Comparison of ENCODE assay signal across 1 cellular context in the genomic region with DNA sequence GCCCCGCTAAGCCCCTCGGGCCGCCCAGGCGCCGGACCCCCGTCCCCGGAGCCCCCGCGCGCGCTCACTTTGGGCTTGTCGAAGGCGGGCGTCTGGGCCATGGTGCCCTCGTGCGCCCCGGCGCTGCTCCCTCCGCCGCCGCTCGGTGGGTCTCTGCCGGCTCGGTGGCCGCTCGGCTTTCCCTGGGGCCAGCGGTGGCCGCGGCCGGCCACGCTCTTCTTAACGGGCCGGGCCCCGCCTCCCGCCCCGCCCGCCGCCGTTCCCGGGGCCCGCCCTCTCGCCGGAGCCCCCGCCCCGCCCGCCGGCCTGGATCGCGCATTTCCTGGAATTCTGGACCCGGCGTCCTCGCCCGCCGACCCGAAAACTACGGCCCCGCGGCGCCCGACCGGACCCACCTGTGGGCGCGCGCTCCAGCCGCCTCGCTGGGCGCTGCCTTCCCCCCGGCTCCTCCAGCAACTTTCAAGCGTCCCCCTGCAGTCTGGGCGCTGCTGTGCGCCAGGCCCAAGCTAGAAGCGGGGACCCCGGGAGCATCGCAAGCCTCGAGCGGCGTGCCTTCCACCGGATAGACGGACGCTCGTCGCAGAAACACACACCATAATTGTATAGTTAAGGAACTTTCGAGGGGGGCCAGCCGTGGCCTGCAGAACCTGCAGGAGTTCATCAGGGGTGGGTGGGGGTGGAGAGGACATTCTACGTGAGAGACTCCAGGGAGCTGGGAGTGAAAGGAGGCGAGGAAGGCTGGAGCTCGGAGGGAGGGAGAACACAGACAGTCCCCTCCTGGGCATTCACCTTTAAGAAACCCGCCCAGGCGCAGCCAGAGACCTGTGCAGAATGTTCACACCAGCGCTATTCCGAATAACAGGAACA.
A peak's percentile ranks its signal among the peaks of the same experiment; 100 is the strongest.
TF ChIP-seq lines count a peak whose summit lies in the region.

Gene ADA (minus strand): TSS at position 193 of the 867 bp plus-strand sequence. CDS start 92 bp downstream, at position 101.

TF ChIP-seq in HepG2, 621 proteins besides CTCF, POLR2A, EP300 and RAD21 (continued from another document and continues in another):
- TF ChIP-seq TBL1XR1 (IDR thresholded peaks at IDR 0.05; ENCODE audit: borderline replicate concordance, low read length, partially characterized antibody) (no peak), ZNF275 (CRISPR knock-in tag; IDR thresholded peaks at IDR 0.05; ENCODE audit: borderline replicate concordance) (no peak), PCBP2 (optimal IDR thresholded peaks at IDR 0.05; ENCODE audit: low read depth, low read length, poor library complexity, severe bottlenecking) (no peak), ZFP1 (CRISPR knock-in tag; IDR thresholded peaks at IDR 0.05) (no peak), ZBTB21 (CRISPR knock-in tag; IDR thresholded peaks at IDR 0.05) (no peak), ZNF773 (CRISPR knock-in tag; IDR thresholded peaks at IDR 0.05; ENCODE audit: borderline replicate concordance) (no peak), ZNF367 (CRISPR knock-in tag; IDR thresholded peaks at IDR 0.05; ENCODE audit: borderline replicate concordance) (no peak), MZF1 (CRISPR knock-in tag; IDR thresholded peaks at IDR 0.05; ENCODE audit: borderline replicate concordance) (no peak), ZSCAN30 (CRISPR knock-in tag; IDR thresholded peaks at IDR 0.05) (no peak; the same call in 1 of the 2 replicates), ZSCAN12 (CRISPR knock-in tag; IDR thresholded peaks at IDR 0.05) (no peak), NFIB (CRISPR knock-in tag; IDR thresholded peaks at IDR 0.05; ENCODE audit: borderline replicate concordance) (no peak), KLF12 (CRISPR knock-in tag; IDR thresholded peaks at IDR 0.05; ENCODE audit: borderline replicate concordance) (no peak), HDAC6 (IDR thresholded peaks at IDR 0.05; ENCODE audit: low read depth, low read length) (no peak), KLF15 (CRISPR knock-in tag; IDR thresholded peaks at IDR 0.05; ENCODE audit: borderline replicate concordance) (no peak), ZNF598 (CRISPR knock-in tag; IDR thresholded peaks at IDR 0.05; ENCODE audit: borderline replicate concordance) (peak; percentile 76; the same call in 1 of the 2 replicates), ZNF333 (CRISPR knock-in tag; IDR thresholded peaks at IDR 0.05; ENCODE audit: borderline replicate concordance) (0 out of 2 replicates have a peak, but pooled peaks have one; percentile 3), ETS1 (CRISPR knock-in tag; IDR thresholded peaks at IDR 0.05) (0 out of 2 replicates have a peak, but pooled peaks have one; percentile 58), ZKSCAN8 (CRISPR knock-in tag; IDR thresholded peaks at IDR 0.05; ENCODE audit: borderline replicate concordance) (no peak), SOX13 (IDR thresholded peaks at IDR 0.05) (no peak), SOX13 (CRISPR knock-in tag; conservative IDR thresholded peaks at IDR 0.05 in 1 of 2, IDR thresholded peaks at IDR 0.05 in 1 of 2) (no peak; a peak in 1 of 4 replicates), TRIM24 (CRISPR knock-in tag; IDR thresholded peaks at IDR 0.05) (no peak), SP4 (CRISPR knock-in tag; IDR thresholded peaks at IDR 0.05) (no peak; the same call in none of the 2 replicates), ZNF430 (CRISPR knock-in tag; IDR thresholded peaks at IDR 0.05) (0 out of 2 replicates have a peak, but pooled peaks have one; percentile 69), FOXK2 (IDR thresholded peaks at IDR 0.05) (no peak), ADNP (CRISPR knock-in tag; IDR thresholded peaks at IDR 0.05) (no peak), PHB2 (IDR thresholded peaks at IDR 0.05; ENCODE audit: partially characterized antibody) (no peak), ARNT (IDR thresholded peaks at IDR 0.05) (no peak), ZNF224 (CRISPR knock-in tag; IDR thresholded peaks at IDR 0.05) (no peak), ASH2L (IDR thresholded peaks at IDR 0.05; ENCODE audit: insufficient read length, low read depth, low read length) (peak; percentile 78), ZNF83 (CRISPR knock-in tag; IDR thresholded peaks at IDR 0.05; ENCODE audit: borderline replicate concordance) (no peak), ZNF570 (CRISPR knock-in tag; IDR thresholded peaks at IDR 0.05; ENCODE audit: borderline replicate concordance) (no peak), AKAP8 (CRISPR knock-in tag; IDR thresholded peaks at IDR 0.05) (no peak), HMGXB4 (CRISPR knock-in tag; IDR thresholded peaks at IDR 0.05; ENCODE audit: borderline replicate concordance in 1 of 2, low read depth in 1 of 2) (peak; percentile 19 to 73; a peak in 1 of 4 replicates), ZNF687 (CRISPR knock-in tag; IDR thresholded peaks at IDR 0.05) (peak; percentile 84), MATR3 (CRISPR knock-in tag; IDR thresholded peaks at IDR 0.05) (no peak; the same call in 1 of the 2 replicates), BCLAF1 (IDR thresholded peaks at IDR 0.05) (no peak), ZNF747 (CRISPR knock-in tag; IDR thresholded peaks at IDR 0.05; ENCODE audit: borderline replicate concordance) (no peak), TOPORS (CRISPR knock-in tag; IDR thresholded peaks at IDR 0.05) (no peak; the same call in 1 of the 2 replicates), ZNF879 (CRISPR knock-in tag; IDR thresholded peaks at IDR 0.05) (0 out of 2 replicates have a peak, but pooled peaks have one; percentile 33)
- TF ChIP-seq, protein P1, sequence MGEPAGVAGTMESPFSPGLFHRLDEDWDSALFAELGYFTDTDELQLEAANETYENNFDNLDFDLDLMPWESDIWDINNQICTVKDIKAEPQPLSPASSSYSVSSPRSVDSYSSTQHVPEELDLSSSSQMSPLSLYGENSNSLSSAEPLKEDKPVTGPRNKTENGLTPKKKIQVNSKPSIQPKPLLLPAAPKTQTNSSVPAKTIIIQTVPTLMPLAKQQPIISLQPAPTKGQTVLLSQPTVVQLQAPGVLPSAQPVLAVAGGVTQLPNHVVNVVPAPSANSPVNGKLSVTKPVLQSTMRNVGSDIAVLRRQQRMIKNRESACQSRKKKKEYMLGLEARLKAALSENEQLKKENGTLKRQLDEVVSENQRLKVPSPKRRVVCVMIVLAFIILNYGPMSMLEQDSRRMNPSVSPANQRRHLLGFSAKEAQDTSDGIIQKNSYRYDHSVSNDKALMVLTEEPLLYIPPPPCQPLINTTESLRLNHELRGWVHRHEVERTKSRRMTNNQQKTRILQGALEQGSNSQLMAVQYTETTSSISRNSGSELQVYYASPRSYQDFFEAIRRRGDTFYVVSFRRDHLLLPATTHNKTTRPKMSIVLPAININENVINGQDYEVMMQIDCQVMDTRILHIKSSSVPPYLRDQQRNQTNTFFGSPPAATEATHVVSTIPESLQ (CRISPR knock-in tag; conservative IDR thresholded peaks at IDR 0.05): no peak
- TF ChIP-seq, protein P2, sequence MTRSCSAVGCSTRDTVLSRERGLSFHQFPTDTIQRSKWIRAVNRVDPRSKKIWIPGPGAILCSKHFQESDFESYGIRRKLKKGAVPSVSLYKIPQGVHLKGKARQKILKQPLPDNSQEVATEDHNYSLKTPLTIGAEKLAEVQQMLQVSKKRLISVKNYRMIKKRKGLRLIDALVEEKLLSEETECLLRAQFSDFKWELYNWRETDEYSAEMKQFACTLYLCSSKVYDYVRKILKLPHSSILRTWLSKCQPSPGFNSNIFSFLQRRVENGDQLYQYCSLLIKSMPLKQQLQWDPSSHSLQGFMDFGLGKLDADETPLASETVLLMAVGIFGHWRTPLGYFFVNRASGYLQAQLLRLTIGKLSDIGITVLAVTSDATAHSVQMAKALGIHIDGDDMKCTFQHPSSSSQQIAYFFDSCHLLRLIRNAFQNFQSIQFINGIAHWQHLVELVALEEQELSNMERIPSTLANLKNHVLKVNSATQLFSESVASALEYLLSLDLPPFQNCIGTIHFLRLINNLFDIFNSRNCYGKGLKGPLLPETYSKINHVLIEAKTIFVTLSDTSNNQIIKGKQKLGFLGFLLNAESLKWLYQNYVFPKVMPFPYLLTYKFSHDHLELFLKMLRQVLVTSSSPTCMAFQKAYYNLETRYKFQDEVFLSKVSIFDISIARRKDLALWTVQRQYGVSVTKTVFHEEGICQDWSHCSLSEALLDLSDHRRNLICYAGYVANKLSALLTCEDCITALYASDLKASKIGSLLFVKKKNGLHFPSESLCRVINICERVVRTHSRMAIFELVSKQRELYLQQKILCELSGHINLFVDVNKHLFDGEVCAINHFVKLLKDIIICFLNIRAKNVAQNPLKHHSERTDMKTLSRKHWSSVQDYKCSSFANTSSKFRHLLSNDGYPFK (CRISPR knock-in tag; IDR thresholded peaks at IDR 0.05; ENCODE audit: borderline replicate concordance): peak; percentile 18; the same call in 1 of the 2 replicates
